Comparison of ENCODE assay signal across 14 cellular contexts in the genomic region with DNA sequence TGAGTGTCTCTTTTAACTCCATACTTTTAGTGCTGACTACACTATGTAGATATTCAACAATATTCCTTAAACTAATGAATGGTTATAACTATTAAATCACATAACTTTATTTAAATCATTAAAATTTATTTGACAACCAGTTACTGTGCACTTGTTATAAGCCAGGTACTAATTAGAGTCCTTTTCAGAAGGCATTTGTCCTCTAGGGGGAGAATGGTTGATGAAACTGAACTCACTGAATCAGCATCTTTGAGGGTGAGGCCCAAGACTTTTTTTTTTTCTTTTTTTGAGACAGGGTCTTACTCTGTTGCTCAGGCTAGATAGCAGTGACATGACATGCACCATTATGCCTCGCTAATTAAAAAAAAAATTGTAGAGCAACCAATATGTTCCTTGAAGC.
DNase-seq lines count a peak whose midpoint lies in the region; ATAC-seq and TF ChIP-seq lines count a peak whose summit lies in the region.
"Had no signal": no experiment of that assay in that cellular context is flagged by ENCODE, and none has a peak within 500 bp of the region (broad histone marks: within the 10 kb centered on the region; RNA-seq: fewer than 3 reads in every experiment).

No MANE protein-coding gene starts in this region.

- H3K9me2 ChIP-seq in SK-N-SH = no peaks in the 10 kb centered on the region

- CTCF ChIA-PET in SK-N-SH (lab: Yijun Ruan, JAX) = interaction anchor here (0.9 to 3.2 kb wide), 6 partner anchors 9 to 509 kb away, joined by 4 to 13 read pairs (median 5); no protein-coding TSS in a partner anchor

- H3K27ac ChIP-seq in SK-N-SH (ENCODE audit: low read depth in 2 of 2, low read length in 1 of 2) (no peak overlapping the region), adrenal gland (no peak overlapping the region)
- H3K27ac ChIP-seq: psoas muscle had no signal

- WGBS in SK-N-SH (ENCODE audit: low lambda C conversion rate) = 42% methylated on average over 1 of the region's 1 CpG
- 86 to 96% (median 89%) methylated on average over 1 of the region's 1 CpG for WGBS in adrenal gland, 4 donors

- TF ChIP-seq CTCF in SK-N-SH (IDR thresholded peaks at IDR 0.05) (peak; percentile 32; the same call in 1 of the 2 replicates), choroid plexus epithelial cell (conservative IDR thresholded peaks at IDR 0.05; ENCODE audit: low read depth, low read length) (peak; percentile 38), type B pancreatic cell (conservative IDR thresholded peaks at IDR 0.05) (peak; percentile 43), adrenal gland (IDR thresholded peaks at IDR 0.05) (no peak)

- no peaks in the 10 kb centered on the region for H3K9me3 ChIP-seq in SK-N-SH
- H3K9me3 ChIP-seq in NT2/D1 (ENCODE audit: insufficient read depth, low read length) = no peaks in the 10 kb centered on the region
- no peaks in the 10 kb centered on the region for H3K9me3 ChIP-seq in adrenal gland (replicated peaks in 1 of 3)
- H3K9me3 ChIP-seq: psoas muscle had no signal

- POLR2A ChIA-PET in SK-N-SH (lab: Yijun Ruan, JAX) = no interaction called here

- H3K4me3 Mint-ChIP-seq in type B pancreatic cell = no peak overlapping the region
- H3K4me3 Mint-ChIP-seq: activated naive CD8-positive, alpha-beta T cell treated with anti-CD3 and anti-CD28 coated beads, Interleukin-2, amount 50 U/mL, for 24 hours had no signal

- no peaks in the 10 kb centered on the region for H3K36me3 ChIP-seq in SK-N-SH (replicated peaks in 1 of 2; ENCODE audit: control insufficient read depth in 1 of 2, insufficient read depth in 2 of 2, low read length in 1 of 2)
- no peaks in the 10 kb centered on the region for H3K36me3 ChIP-seq in NT2/D1 (ENCODE audit: insufficient read depth, insufficient read length, low read length)
- no peaks in the 10 kb centered on the region for H3K36me3 ChIP-seq in adrenal gland (replicated peaks in 1 of 2)

- DNase-seq in SK-N-SH = no peak
- DNase-seq in NT2/D1 (ENCODE audit: low read depth, low spot score) = peak; percentile 11
- DNase-seq in choroid plexus epithelial cell (ENCODE audit: low read depth) = no peak
- DNase-seq in type B pancreatic cell (ENCODE audit: extremely low spot score, unreplicated experiment) = no peak
- DNase-seq in mucosa of gallbladder (ENCODE audit: low spot score) = no peak
- DNase-seq in NCI-H1048 (lab: John Stamatoyannopoulos, UW) = no peak
- no peak for DNase-seq in adrenal gland
- DNase-seq: activated CD4-positive, alpha-beta T cell treated with anti-CD3 and anti-CD28 coated beads for 1 hour; activated naive CD8-positive, alpha-beta T cell treated with anti-CD3 and anti-CD28 coated beads, Interleukin-2, amount 50 U/mL, for 24 hours; dermis blood vessel endothelial cell; NCI-H1694; psoas muscle; stimulated activated CD4-positive, alpha-beta T cell treated with anti-CD3 and anti-CD28 coated beads, Interleukin-2, amount 100 ng/mL, for 24 hours had no signal

- TF ChIP-seq RAD21 in SK-N-SH (IDR thresholded peaks at IDR 0.05; ENCODE audit: low read length) = no peak

- H3K4me1 Mint-ChIP-seq in type B pancreatic cell (ENCODE audit: unreplicated experiment) = peaks cover 3% of the 10 kb centered on the region
- H3K4me1 Mint-ChIP-seq: activated naive CD8-positive, alpha-beta T cell treated with anti-CD3 and anti-CD28 coated beads, Interleukin-2, amount 50 U/mL, for 24 hours had no signal

- intact Hi-C loops in adrenal gland (cut with DNase I) = no loop called here

- H3K27ac Mint-ChIP-seq in type B pancreatic cell = no peak overlapping the region
- H3K27ac Mint-ChIP-seq: activated naive CD8-positive, alpha-beta T cell treated with anti-CD3 and anti-CD28 coated beads, Interleukin-2, amount 50 U/mL, for 24 hours had no signal

- no peaks in the 10 kb centered on the region for H3K79me2 ChIP-seq in SK-N-SH (ENCODE audit: insufficient read depth)

- H3K9me3 Mint-ChIP-seq in type B pancreatic cell = no peaks in the 10 kb centered on the region
- H3K9me3 Mint-ChIP-seq: activated naive CD8-positive, alpha-beta T cell treated with anti-CD3 and anti-CD28 coated beads, Interleukin-2, amount 50 U/mL, for 24 hours had no signal

- H3K4me1 ChIP-seq in SK-N-SH (ENCODE audit: control insufficient read depth in 1 of 2, insufficient read depth in 2 of 2, low read depth in 1 of 2, low read length in 1 of 2) = no peaks in the 10 kb centered on the region
- no peaks in the 10 kb centered on the region for H3K4me1 ChIP-seq in NT2/D1 (ENCODE audit: insufficient read depth, insufficient read length)
- H3K4me1 ChIP-seq in adrenal gland (replicated peaks in 1 of 2) = no peaks in the 10 kb centered on the region
- H3K4me1 ChIP-seq: psoas muscle had no signal

- TF ChIP-seq EP300 in SK-N-SH (IDR thresholded peaks at IDR 0.05; ENCODE audit: borderline replicate concordance in 1 of 2, low read depth in 1 of 2, low read length in 1 of 2) = no peak

- H3K4me2 ChIP-seq in SK-N-SH = no peak overlapping the region

- no peak for TF ChIP-seq POLR2A in adrenal gland (IDR thresholded peaks at IDR 0.05)

- H3K36me3 Mint-ChIP-seq in type B pancreatic cell = no peaks in the 10 kb centered on the region

- H2AFZ ChIP-seq in SK-N-SH (ENCODE audit: low read depth) = no peak overlapping the region

- H3K9ac ChIP-seq in SK-N-SH = no peak overlapping the region
- no peak overlapping the region for H3K9ac ChIP-seq in NT2/D1 (ENCODE audit: insufficient read length, low read depth)

- ATAC-seq in SK-N-SH treated with all-trans-retinoic acid at 6 μM for 48 hours = no peak
- ATAC-seq: activated naive CD8-positive, alpha-beta T cell treated with anti-CD3 and anti-CD28 coated beads, Interleukin-2, amount 50 U/mL, for 24 hours; psoas muscle had no signal

- H4K20me1 ChIP-seq in SK-N-SH (ENCODE audit: insufficient read depth) = no peaks in the 10 kb centered on the region

- no peak overlapping the region for H3K4me3 ChIP-seq in SK-N-SH (ENCODE audit: low read depth in 2 of 2, low read length in 1 of 2)
- no peak overlapping the region for H3K4me3 ChIP-seq in NT2/D1 (ENCODE audit: insufficient read length, low read depth)
- H3K4me3 ChIP-seq in choroid plexus epithelial cell (ENCODE audit: low read depth, low read length) = no peak overlapping the region
- no peak overlapping the region for H3K4me3 ChIP-seq in adrenal gland
- H3K4me3 ChIP-seq: psoas muscle had no signal

- H3K27me3 Mint-ChIP-seq in type B pancreatic cell = peaks cover 5% of the 10 kb centered on the region

- H3K27me3 ChIP-seq in SK-N-SH (ENCODE audit: insufficient read depth) (no peaks in the 10 kb centered on the region), NT2/D1 (ENCODE audit: insufficient read depth, insufficient read length) (no peaks in the 10 kb centered on the region), adrenal gland (no peaks in the 10 kb centered on the region)

- no peaks in the 10 kb centered on the region for H3F3A ChIP-seq in SK-N-SH (replicated peaks; ENCODE audit: insufficient read depth)

TF ChIP-seq in SK-N-SH, 30 proteins besides CTCF, POLR2A, EP300 and RAD21 (continues in another document):
- TF ChIP-seq RCOR1 (IDR thresholded peaks at IDR 0.05; ENCODE audit: low read length) (no peak), MEF2A (IDR thresholded peaks at IDR 0.05; ENCODE audit: borderline replicate concordance, low read depth) (no peak), TEAD4 (IDR thresholded peaks at IDR 0.05; ENCODE audit: borderline replicate concordance, insufficient read depth) (no peak), POLR2AphosphoS5 (IDR thresholded peaks at IDR 0.05; ENCODE audit: low read depth, low read length) (no peak), TAF1 (IDR thresholded peaks at IDR 0.05; ENCODE audit: borderline replicate concordance, low read depth, low read length) (no peak), NFIC (IDR thresholded peaks at IDR 0.05; ENCODE audit: borderline replicate concordance) (no peak), FOSL2 (IDR thresholded peaks at IDR 0.05; ENCODE audit: borderline replicate concordance, low read depth) (no peak), MXI1 (IDR thresholded peaks at IDR 0.05; ENCODE audit: low read depth, low read length) (no peak), EZH2phosphoT487 (IDR thresholded peaks at IDR 0.05; ENCODE audit: borderline replicate concordance, low read depth) (no peak), NRF1 (IDR thresholded peaks at IDR 0.05; ENCODE audit: low read depth, low read length) (no peak)
- TF ChIP-seq, protein P1, sequence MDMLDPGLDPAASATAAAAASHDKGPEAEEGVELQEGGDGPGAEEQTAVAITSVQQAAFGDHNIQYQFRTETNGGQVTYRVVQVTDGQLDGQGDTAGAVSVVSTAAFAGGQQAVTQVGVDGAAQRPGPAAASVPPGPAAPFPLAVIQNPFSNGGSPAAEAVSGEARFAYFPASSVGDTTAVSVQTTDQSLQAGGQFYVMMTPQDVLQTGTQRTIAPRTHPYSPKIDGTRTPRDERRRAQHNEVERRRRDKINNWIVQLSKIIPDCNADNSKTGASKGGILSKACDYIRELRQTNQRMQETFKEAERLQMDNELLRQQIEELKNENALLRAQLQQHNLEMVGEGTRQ (IDR thresholded peaks at IDR 0.05; ENCODE audit: borderline replicate concordance, low read depth, low read length) = no peak

TF ChIP-seq in SK-N-SH treated with all-trans-retinoic acid at 6 μM for 48 hours, 23 proteins besides CTCF, POLR2A, EP300 and RAD21 (continues in another document):
- TF ChIP-seq ZNF8 (CRISPR knock-in tag; IDR thresholded peaks at IDR 0.05) (no peak), OSR1 (CRISPR knock-in tag; IDR thresholded peaks at IDR 0.05) (no peak), TCF4 (CRISPR knock-in tag; IDR thresholded peaks at IDR 0.05; ENCODE audit: borderline replicate concordance) (no peak), BACH2 (CRISPR knock-in tag; IDR thresholded peaks at IDR 0.05; ENCODE audit: borderline replicate concordance) (no peak), ZNF565 (CRISPR knock-in tag; conservative IDR thresholded peaks at IDR 0.05; ENCODE audit: low read depth) (no peak), RARB (CRISPR knock-in tag; IDR thresholded peaks at IDR 0.05) (no peak), ZNF70 (CRISPR knock-in tag; IDR thresholded peaks at IDR 0.05) (no peak)
- TF ChIP-seq, protein P2, sequence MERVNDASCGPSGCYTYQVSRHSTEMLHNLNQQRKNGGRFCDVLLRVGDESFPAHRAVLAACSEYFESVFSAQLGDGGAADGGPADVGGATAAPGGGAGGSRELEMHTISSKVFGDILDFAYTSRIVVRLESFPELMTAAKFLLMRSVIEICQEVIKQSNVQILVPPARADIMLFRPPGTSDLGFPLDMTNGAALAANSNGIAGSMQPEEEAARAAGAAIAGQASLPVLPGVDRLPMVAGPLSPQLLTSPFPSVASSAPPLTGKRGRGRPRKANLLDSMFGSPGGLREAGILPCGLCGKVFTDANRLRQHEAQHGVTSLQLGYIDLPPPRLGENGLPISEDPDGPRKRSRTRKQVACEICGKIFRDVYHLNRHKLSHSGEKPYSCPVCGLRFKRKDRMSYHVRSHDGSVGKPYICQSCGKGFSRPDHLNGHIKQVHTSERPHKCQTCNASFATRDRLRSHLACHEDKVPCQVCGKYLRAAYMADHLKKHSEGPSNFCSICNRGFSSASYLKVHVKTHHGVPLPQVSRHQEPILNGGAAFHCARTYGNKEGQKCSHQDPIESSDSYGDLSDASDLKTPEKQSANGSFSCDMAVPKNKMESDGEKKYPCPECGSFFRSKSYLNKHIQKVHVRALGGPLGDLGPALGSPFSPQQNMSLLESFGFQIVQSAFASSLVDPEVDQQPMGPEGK (CRISPR knock-in tag; IDR thresholded peaks at IDR 0.05; ENCODE audit: borderline replicate concordance) = no peak

Comparison
In these comparisons a context has a peak if more than half of its experiments do, and no peak if none do; other contexts are left out.
1. CTCF ChIP-seq: peak in SK-N-SH (single experiment), choroid plexus epithelial cell (single experiment) and type B pancreatic cell (single experiment); none in adrenal gland (0 of 6).